ENCODE assay signal across 24 cellular contexts in the genomic region with DNA sequence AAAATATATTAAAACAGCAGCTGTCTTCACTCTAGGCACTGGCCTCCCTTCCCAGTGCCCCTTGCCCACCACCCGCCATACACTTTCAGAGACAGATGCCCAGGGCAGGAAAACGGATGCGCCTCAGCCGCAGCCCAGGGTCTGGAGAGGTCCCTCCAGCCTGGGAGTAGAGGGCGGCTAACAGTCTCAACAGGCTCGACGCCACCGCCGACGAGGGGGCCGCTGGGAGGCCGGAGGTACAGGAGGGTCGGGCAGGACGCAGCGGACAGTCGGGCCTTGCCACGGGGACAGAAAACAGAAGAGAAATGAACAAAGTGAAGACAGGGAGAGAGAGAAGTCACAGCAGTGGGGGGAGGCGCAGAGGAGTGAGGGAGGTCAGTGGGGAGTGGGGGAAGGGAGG.
"Had no signal": no experiment of that assay in that cellular context is flagged by ENCODE, and none has a peak within 500 bp of the region (broad histone marks: within the 10 kb centered on the region; RNA-seq: fewer than 3 reads in every experiment).

No MANE protein-coding gene starts in this region.

- H3K27me3 ChIP-seq: foreskin keratinocyte, pancreas, right lobe of liver, tibial artery, upper lobe of left lung, vagina had no signal

- H3K4me1 Mint-ChIP-seq: endodermal cell; immature natural killer cell; neural crest cell; stimulated activated memory B cell treated with anti-CD40 and anti-IgM and Interleukin-4, amounts not matched to agents 10 μg/mL and 1 μg/mL and 100 μg/mL, for 72 hours had no signal

- H3K4me3 Mint-ChIP-seq: endodermal cell; immature natural killer cell; naive thymus-derived CD8-positive, alpha-beta T cell; neural crest cell; stimulated activated memory B cell treated with anti-CD40 and anti-IgM and Interleukin-4, amounts not matched to agents 10 μg/mL and 1 μg/mL and 100 μg/mL, for 72 hours; stimulated activated naive CD8-positive, alpha-beta T cell treated with anti-CD3 and anti-CD28 coated beads, Interleukin-15, Interleukin-2, amounts not matched to agents 100 ng/mL and 50 ng/mL, for 24 hours had no signal

- H3K27me3 Mint-ChIP-seq: naive thymus-derived CD8-positive, alpha-beta T cell; stimulated activated memory B cell treated with anti-CD40 and anti-IgM and Interleukin-4, amounts not matched to agents 10 μg/mL and 1 μg/mL and 100 μg/mL, for 72 hours; stimulated activated naive CD8-positive, alpha-beta T cell treated with anti-CD3 and anti-CD28 coated beads, Interleukin-15, Interleukin-2, amounts not matched to agents 100 ng/mL and 50 ng/mL, for 24 hours had no signal

- ATAC-seq: foreskin keratinocyte; left cardiac atrium; mucosa of descending colon; naive thymus-derived CD8-positive, alpha-beta T cell; pancreas; psoas muscle; right lobe of liver; stimulated activated memory B cell treated with anti-CD40 and anti-IgM and Interleukin-4, amounts not matched to agents 10 μg/mL and 1 μg/mL and 100 μg/mL, for 72 hours had no signal

- H3K4me3 ChIP-seq: coronary artery, left ventricle myocardium inferior, lung, mucosa of descending colon, pancreas, psoas muscle, right lobe of liver, tibial artery, upper lobe of left lung, vagina had no signal

- H3K27ac Mint-ChIP-seq: immature natural killer cell; stimulated activated memory B cell treated with anti-CD40 and anti-IgM and Interleukin-4, amounts not matched to agents 10 μg/mL and 1 μg/mL and 100 μg/mL, for 72 hours; stimulated activated naive CD8-positive, alpha-beta T cell treated with anti-CD3 and anti-CD28 coated beads, Interleukin-15, Interleukin-2, amounts not matched to agents 100 ng/mL and 50 ng/mL, for 24 hours had no signal

- H3K9me3 ChIP-seq: left ventricle myocardium inferior, mucosa of descending colon, pancreas, psoas muscle, right lobe of liver, tibial artery, upper lobe of left lung, vagina had no signal

- H3K27ac ChIP-seq: coronary artery, foreskin keratinocyte, left ventricle myocardium inferior, pancreas, psoas muscle, right lobe of liver, tibial artery, upper lobe of left lung, vagina had no signal

- H3K9me3 Mint-ChIP-seq: endodermal cell; immature natural killer cell; naive thymus-derived CD8-positive, alpha-beta T cell; neural crest cell; stimulated activated memory B cell treated with anti-CD40 and anti-IgM and Interleukin-4, amounts not matched to agents 10 μg/mL and 1 μg/mL and 100 μg/mL, for 72 hours; stimulated activated naive CD8-positive, alpha-beta T cell treated with anti-CD3 and anti-CD28 coated beads, Interleukin-15, Interleukin-2, amounts not matched to agents 100 ng/mL and 50 ng/mL, for 24 hours had no signal

- H3K4me1 ChIP-seq: foreskin keratinocyte, pancreas, psoas muscle, right lobe of liver, upper lobe of left lung, vagina had no signal

- DNase-seq: effector CD4-positive, alpha-beta T cell; endodermal cell; erythroblast; foreskin keratinocyte; immature natural killer cell; left cardiac atrium; left ventricle myocardium inferior; mucosa of descending colon; naive thymus-derived CD8-positive, alpha-beta T cell; nucleus accumbens; psoas muscle; retina; right lobe of liver; stimulated activated CD4-positive, alpha-beta T cell treated with anti-CD3 and anti-CD28 coated beads, Interleukin-4, amount 100 ng/mL, for 1 hour; stimulated activated CD8-positive, alpha-beta memory T cell treated with anti-CD3 and anti-CD28 coated beads, Interleukin-4, amount 100 ng/mL, for 48 hours; tibial artery had no signal
